In the genomic region with DNA sequence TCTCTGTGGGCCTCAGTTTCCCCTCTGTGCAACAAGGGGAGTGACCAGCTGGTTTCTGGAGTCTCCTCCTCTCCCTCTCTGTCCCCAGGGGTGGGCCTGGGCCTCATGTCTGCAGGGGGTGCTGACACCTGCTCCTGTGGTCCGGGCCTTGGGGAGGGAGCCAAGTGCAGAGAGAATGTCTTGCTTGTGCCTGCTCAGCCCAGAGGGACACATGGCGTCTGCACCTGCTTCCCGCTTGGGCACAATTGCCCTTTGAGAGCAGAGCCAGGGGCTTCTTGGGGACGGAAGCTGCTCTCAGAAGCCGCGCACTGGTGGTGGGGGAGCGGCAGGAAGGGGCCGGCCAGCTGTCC, we compare ENCODE assay signal across 18 cellular contexts. TPM values are rescaled to one million over a fixed set of nuclear protein-coding genes. Genes with fewer than 3 reads are reported as not detected.
DNase-seq lines count a peak whose midpoint lies in the region; ATAC-seq and TF ChIP-seq lines count a peak whose summit lies in the region.
"Had no signal": no experiment of that assay in that cellular context is flagged by ENCODE, and none has a peak within 500 bp of the region (broad histone marks: within the 10 kb centered on the region; RNA-seq: fewer than 3 reads in every experiment).

No MANE protein-coding gene starts in this region.

- H3K36me3 Mint-ChIP-seq in activated CD8-positive, alpha-beta T cell treated with anti-CD3 and anti-CD28 coated beads, Interleukin-2, amount 10 ng/mL, durations not matched to agents 7 days and 5 days (ENCODE audit: low read depth): no peaks in the 10 kb centered on the region

- no peak overlapping the region for H3K27ac Mint-ChIP-seq in activated CD8-positive, alpha-beta T cell treated with anti-CD3 and anti-CD28 coated beads, Interleukin-2, amount 10 ng/mL, durations not matched to agents 7 days and 5 days
- H3K27ac Mint-ChIP-seq: activated naive CD8-positive, alpha-beta T cell treated with anti-CD3 and anti-CD28 coated beads, Interleukin-2, amount 50 U/mL, for 24 hours; activated T-helper 1 cell treated with anti-CD3 and anti-CD28 coated beads, Interleukin-12 subunit alpha, Interleukin-12 subunit beta, Interleukin-2, Interleukin-4 antibody, amounts not matched to agents 30 ng/mL and 10 ng/mL and 1 ng/mL, durations not matched to agents 14 hours and 24 hours and 36 hours had no signal

- no peak overlapping the region for H3K4me3 Mint-ChIP-seq in activated CD8-positive, alpha-beta T cell treated with anti-CD3 and anti-CD28 coated beads, Interleukin-2, amount 10 ng/mL, durations not matched to agents 7 days and 5 days
- H3K4me3 Mint-ChIP-seq: activated naive CD8-positive, alpha-beta T cell treated with anti-CD3 and anti-CD28 coated beads, Interleukin-2, amount 50 U/mL, for 24 hours; activated T-helper 1 cell treated with anti-CD3 and anti-CD28 coated beads, Interleukin-12 subunit alpha, Interleukin-12 subunit beta, Interleukin-2, Interleukin-4 antibody, amounts not matched to agents 30 ng/mL and 10 ng/mL and 1 ng/mL, durations not matched to agents 14 hours and 24 hours and 36 hours had no signal

- 66% methylated on average over 8 of the region's 8 CpGs for WGBS in right cardiac atrium

- no peaks in the 10 kb centered on the region for H3K4me1 ChIP-seq in right cardiac atrium (ENCODE audit: control insufficient read depth, insufficient read depth, low read length)
- H3K4me1 ChIP-seq: Caco-2 had no signal

- H3K9me3 ChIP-seq in right cardiac atrium (ENCODE audit: control insufficient read depth, low read length): no peaks in the 10 kb centered on the region
- H3K9me3 ChIP-seq: Caco-2 had no signal

- ATAC-seq in right cardiac atrium (no peak), GM21526 (IDR thresholded peaks at IDR 0.05; ENCODE audit: low FRiP score, unreplicated experiment) (no peak)
- no peak for ATAC-seq in activated CD8-positive, alpha-beta T cell treated with anti-CD3 and anti-CD28 coated beads, Interleukin-2, amount 10 ng/mL, durations not matched to agents 7 days and 5 days
- ATAC-seq: activated naive CD8-positive, alpha-beta T cell treated with anti-CD3 and anti-CD28 coated beads, Interleukin-2, amount 50 U/mL, for 24 hours had no signal

- peak; percentile 54 for DNase-seq in activated CD8-positive, alpha-beta memory T cell treated with anti-CD3 and anti-CD28 coated beads for 24 hours
- DNase-seq in activated CD8-positive, alpha-beta memory T cell treated with anti-CD3 and anti-CD28 coated beads, Interleukin-2, amount 50 U/mL, for 48 hours: no peak
- DNase-seq in NB4 (ENCODE audit: low read depth) (peak; percentile 15), right cardiac atrium (peak; percentile 8 to 39 (median 36)), skeletal muscle cell (ENCODE audit: low read depth) (peak; percentile 14), kidney tubule cell (ENCODE audit: low spot score) (no peak)
- no peak for DNase-seq in activated CD8-positive, alpha-beta T cell treated with anti-CD3 and anti-CD28 coated beads, Interleukin-2, amount 10 ng/mL, durations not matched to agents 7 days and 5 days
- DNase-seq: activated naive CD8-positive, alpha-beta T cell treated with anti-CD3 and anti-CD28 coated beads, Interleukin-2, amount 50 U/mL, for 24 hours; Caco-2; central memory CD4-positive, alpha-beta T cell; NCI-H187 treated with DMSO at 0.1 percent for 48 hours; NCI-H510A treated with DMSO at 0.1 percent for 48 hours; OCI-M1 had no signal

- no peak for TF ChIP-seq CTCF in NB4 (IDR thresholded peaks at IDR 0.05; ENCODE audit: low read depth, low read length)

- POLR2A ChIA-PET in activated CD8-positive, alpha-beta T cell treated with anti-CD3 and anti-CD28 coated beads, Interleukin-2, amount 10 ng/mL, durations not matched to agents 7 days and 5 days (lab: Charles Lee): no interaction called here

- no peak overlapping the region for H3K4me3 ChIP-seq in NB4 (ENCODE audit: low read depth, low read length)
- no peak overlapping the region for H3K4me3 ChIP-seq in right cardiac atrium (ENCODE audit: low read length)
- no peak overlapping the region for H3K4me3 ChIP-seq in skeletal muscle cell (ENCODE audit: low read depth, low read length)

- no peak overlapping the region for H3K27ac ChIP-seq in right cardiac atrium (ENCODE audit: low read length)

- TF ChIP-seq POLR2A in NB4 (IDR thresholded peaks at IDR 0.05; ENCODE audit: extremely low read depth, insufficient read length): no peak

- no peaks in the 10 kb centered on the region for H3K9me3 Mint-ChIP-seq in activated CD8-positive, alpha-beta T cell treated with anti-CD3 and anti-CD28 coated beads, Interleukin-2, amount 10 ng/mL, durations not matched to agents 7 days and 5 days (ENCODE audit: insufficient read depth)
- H3K9me3 Mint-ChIP-seq: activated naive CD8-positive, alpha-beta T cell treated with anti-CD3 and anti-CD28 coated beads, Interleukin-2, amount 50 U/mL, for 24 hours; activated T-helper 1 cell treated with anti-CD3 and anti-CD28 coated beads, Interleukin-12 subunit alpha, Interleukin-12 subunit beta, Interleukin-2, Interleukin-4 antibody, amounts not matched to agents 30 ng/mL and 10 ng/mL and 1 ng/mL, durations not matched to agents 14 hours and 24 hours and 36 hours had no signal

- no peaks in the 10 kb centered on the region for H3K27me3 ChIP-seq in right cardiac atrium (ENCODE audit: control insufficient read depth, insufficient read depth)

- CTCF ChIA-PET in activated CD8-positive, alpha-beta T cell treated with anti-CD3 and anti-CD28 coated beads, Interleukin-2, amount 10 ng/mL, durations not matched to agents 7 days and 5 days (lab: Charles Lee): no interaction called here

- H3K27me3 Mint-ChIP-seq in activated CD8-positive, alpha-beta T cell treated with anti-CD3 and anti-CD28 coated beads, Interleukin-2, amount 10 ng/mL, durations not matched to agents 7 days and 5 days (ENCODE audit: low read depth): no peaks in the 10 kb centered on the region

- peaks cover 14% of the 10 kb centered on the region for H3K4me1 Mint-ChIP-seq in activated CD8-positive, alpha-beta T cell treated with anti-CD3 and anti-CD28 coated beads, Interleukin-2, amount 10 ng/mL, durations not matched to agents 7 days and 5 days (ENCODE audit: low read depth)

- intact Hi-C loops in right cardiac atrium (cut with DNase I): no loop called here

RNA-seq across cellular contexts. Expression of a gene that starts 3.7 kb away (rescaled TPM):
- 1 to 10 TPM in 1 of 4 donors, under 1 TPM in 2, not detected in 1; 0.17 to 1.4 (median 0.84) TPM for total RNA-seq in right cardiac atrium
- 0.68 TPM for polyA plus RNA-seq in right cardiac atrium
- under 1 TPM; 0.31 to 0.45 TPM for total RNA-seq in activated CD8-positive, alpha-beta T cell treated with anti-CD3 and anti-CD28 coated beads, Interleukin-2, amount 10 ng/mL, durations not matched to agents 7 days and 5 days
- total RNA-seq: MCF 10A had no signal
- polyA plus RNA-seq: AG04450 had no signal

RNA-seq across cellular contexts. Expression of a gene that starts 36.1 kb away (rescaled TPM):
- total RNA-seq in right cardiac atrium: under 1 TPM in 2 of 4 donors, not detected in 2; 0.23 to 0.29 TPM
- polyA plus RNA-seq in right cardiac atrium: 0.09 TPM
- total RNA-seq in activated CD8-positive, alpha-beta T cell treated with anti-CD3 and anti-CD28 coated beads, Interleukin-2, amount 10 ng/mL, durations not matched to agents 7 days and 5 days: under 1 TPM; 0.34 TPM
- total RNA-seq: MCF 10A had no signal
- polyA plus RNA-seq: AG04450 had no signal

RNA-seq across cellular contexts. Expression of a gene that starts 46.0 kb away (rescaled TPM):
- total RNA-seq in right cardiac atrium: 1 to 10 TPM; 5.2 to 6.8 (median 5.4) TPM
- 7.4 TPM for polyA plus RNA-seq in right cardiac atrium
- 1 to 10 TPM; 2.4 to 2.5 TPM for total RNA-seq in activated CD8-positive, alpha-beta T cell treated with anti-CD3 and anti-CD28 coated beads, Interleukin-2, amount 10 ng/mL, durations not matched to agents 7 days and 5 days
- total RNA-seq: Caco-2, MCF 10A had no signal
- polyA plus RNA-seq: AG04450 had no signal

RNA-seq across cellular contexts. Expression of a gene that starts 56.8 kb away (rescaled TPM):
- not detected for total RNA-seq in right cardiac atrium
- 0.05 TPM for polyA plus RNA-seq in right cardiac atrium
- total RNA-seq in activated CD8-positive, alpha-beta T cell treated with anti-CD3 and anti-CD28 coated beads, Interleukin-2, amount 10 ng/mL, durations not matched to agents 7 days and 5 days: not detected
- total RNA-seq: activated T-helper 1 cell treated with anti-CD3 and anti-CD28 coated beads, Interleukin-12 subunit alpha, Interleukin-12 subunit beta, Interleukin-2, Interleukin-4 antibody, amounts not matched to agents 30 ng/mL and 10 ng/mL and 1 ng/mL, durations not matched to agents 14 hours and 24 hours and 36 hours; Caco-2; left colon; MCF 10A had no signal
- polyA plus RNA-seq: AG04450 had no signal

Comparison
In these comparisons a context has a peak if more than half of its experiments do, and no peak if none do; other contexts are left out.
1. DNase-seq: peak in activated CD8-positive, alpha-beta memory T cell treated with anti-CD3 and anti-CD28 coated beads for 24 hours (single experiment), NB4 (single experiment), right cardiac atrium (3 of 3) and skeletal muscle cell (single experiment); none in activated CD8-positive, alpha-beta memory T cell treated with anti-CD3 and anti-CD28 coated beads, Interleukin-2, amount 50 U/mL, for 48 hours (single experiment), kidney tubule cell (single experiment) and activated CD8-positive, alpha-beta T cell treated with anti-CD3 and anti-CD28 coated beads, Interleukin-2, amount 10 ng/mL, durations not matched to agents 7 days and 5 days (single experiment).